ENCODE assay signal across 1 cellular context in the genomic region with DNA sequence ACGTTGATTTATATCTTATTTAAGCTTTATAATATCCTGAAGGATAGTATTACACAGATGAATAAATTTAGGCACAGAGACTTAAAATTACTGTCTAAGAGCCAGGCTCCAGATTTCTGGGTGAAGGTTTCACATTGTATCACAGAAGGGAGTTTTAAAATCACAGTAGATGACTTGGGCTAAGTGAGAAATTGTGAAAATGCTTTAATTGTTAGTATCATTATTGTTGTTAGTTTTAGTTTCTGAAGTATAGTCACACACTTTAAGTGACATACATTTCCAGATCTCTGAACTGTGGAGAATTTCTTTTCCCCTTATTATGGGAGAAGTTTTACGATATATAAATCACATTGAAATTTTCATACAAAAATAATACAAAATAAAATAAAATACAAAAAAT.
TF ChIP-seq lines count a peak whose summit lies in the region.

No MANE protein-coding gene starts in this region.

TF ChIP-seq in SK-N-SH, 30 proteins besides CTCF, POLR2A, EP300 and RAD21 (continued from another document):
- TF ChIP-seq, protein P1, sequence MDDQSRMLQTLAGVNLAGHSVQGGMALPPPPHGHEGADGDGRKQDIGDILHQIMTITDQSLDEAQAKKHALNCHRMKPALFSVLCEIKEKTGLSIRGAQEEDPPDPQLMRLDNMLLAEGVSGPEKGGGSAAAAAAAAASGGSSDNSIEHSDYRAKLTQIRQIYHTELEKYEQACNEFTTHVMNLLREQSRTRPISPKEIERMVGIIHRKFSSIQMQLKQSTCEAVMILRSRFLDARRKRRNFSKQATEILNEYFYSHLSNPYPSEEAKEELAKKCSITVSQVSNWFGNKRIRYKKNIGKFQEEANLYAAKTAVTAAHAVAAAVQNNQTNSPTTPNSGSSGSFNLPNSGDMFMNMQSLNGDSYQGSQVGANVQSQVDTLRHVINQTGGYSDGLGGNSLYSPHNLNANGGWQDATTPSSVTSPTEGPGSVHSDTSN (IDR thresholded peaks at IDR 0.05): no peak
- TF ChIP-seq FOSL2 (IDR thresholded peaks at IDR 0.05; ENCODE audit: borderline replicate concordance, low read depth) (no peak), GATA2 (CRISPR knock-in tag; IDR thresholded peaks at IDR 0.05) (no peak)
- TF ChIP-seq, protein P2, sequence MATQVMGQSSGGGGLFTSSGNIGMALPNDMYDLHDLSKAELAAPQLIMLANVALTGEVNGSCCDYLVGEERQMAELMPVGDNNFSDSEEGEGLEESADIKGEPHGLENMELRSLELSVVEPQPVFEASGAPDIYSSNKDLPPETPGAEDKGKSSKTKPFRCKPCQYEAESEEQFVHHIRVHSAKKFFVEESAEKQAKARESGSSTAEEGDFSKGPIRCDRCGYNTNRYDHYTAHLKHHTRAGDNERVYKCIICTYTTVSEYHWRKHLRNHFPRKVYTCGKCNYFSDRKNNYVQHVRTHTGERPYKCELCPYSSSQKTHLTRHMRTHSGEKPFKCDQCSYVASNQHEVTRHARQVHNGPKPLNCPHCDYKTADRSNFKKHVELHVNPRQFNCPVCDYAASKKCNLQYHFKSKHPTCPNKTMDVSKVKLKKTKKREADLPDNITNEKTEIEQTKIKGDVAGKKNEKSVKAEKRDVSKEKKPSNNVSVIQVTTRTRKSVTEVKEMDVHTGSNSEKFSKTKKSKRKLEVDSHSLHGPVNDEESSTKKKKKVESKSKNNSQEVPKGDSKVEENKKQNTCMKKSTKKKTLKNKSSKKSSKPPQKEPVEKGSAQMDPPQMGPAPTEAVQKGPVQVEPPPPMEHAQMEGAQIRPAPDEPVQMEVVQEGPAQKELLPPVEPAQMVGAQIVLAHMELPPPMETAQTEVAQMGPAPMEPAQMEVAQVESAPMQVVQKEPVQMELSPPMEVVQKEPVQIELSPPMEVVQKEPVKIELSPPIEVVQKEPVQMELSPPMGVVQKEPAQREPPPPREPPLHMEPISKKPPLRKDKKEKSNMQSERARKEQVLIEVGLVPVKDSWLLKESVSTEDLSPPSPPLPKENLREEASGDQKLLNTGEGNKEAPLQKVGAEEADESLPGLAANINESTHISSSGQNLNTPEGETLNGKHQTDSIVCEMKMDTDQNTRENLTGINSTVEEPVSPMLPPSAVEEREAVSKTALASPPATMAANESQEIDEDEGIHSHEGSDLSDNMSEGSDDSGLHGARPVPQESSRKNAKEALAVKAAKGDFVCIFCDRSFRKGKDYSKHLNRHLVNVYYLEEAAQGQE (IDR thresholded peaks at IDR 0.05; ENCODE audit: low read depth, low read length): no peak
